13 cellular contexts compared by ENCODE assay signal in the genomic region with DNA sequence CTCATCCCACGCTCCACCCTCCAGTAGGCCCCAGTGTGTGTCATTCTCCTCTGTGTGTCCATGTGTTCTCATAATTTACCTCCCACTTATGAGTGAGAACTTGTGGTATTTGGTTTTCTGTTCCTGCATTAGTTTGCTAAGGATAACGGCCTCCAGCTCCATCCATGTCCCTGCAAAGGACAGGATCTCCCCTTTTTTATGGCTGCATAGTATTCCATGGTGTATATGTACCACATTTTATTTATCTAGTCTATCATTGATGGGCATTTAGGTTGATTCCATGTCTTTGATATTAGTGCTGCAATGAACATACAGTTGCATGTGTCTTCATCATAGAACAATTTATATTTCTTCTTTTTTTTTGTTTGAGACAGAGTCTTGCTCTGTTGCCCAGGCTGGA. TPM values are rescaled to one million over a fixed set of nuclear protein-coding genes. Genes with fewer than 3 reads are reported as not detected.
"Had no signal": no experiment of that assay in that cellular context is flagged by ENCODE, and none has a peak within 500 bp of the region (broad histone marks: within the 10 kb centered on the region; RNA-seq: fewer than 3 reads in every experiment).

No MANE protein-coding gene starts in this region.

RNA-seq across cellular contexts. Expression of a gene that starts 24.1 kb away (rescaled TPM):
- total RNA-seq: activated naive CD4-positive, alpha-beta T cell treated with anti-CD3 and anti-CD28 coated beads for 36 hours; activated naive CD4-positive, alpha-beta T cell treated with anti-CD3 and anti-CD28 coated beads, Interleukin-2, amount 50 U/mL, for 72 hours; activated naive CD8-positive, alpha-beta T cell treated with anti-CD3 and anti-CD28 coated beads for 36 hours; activated T-cell treated with anti-CD3 and anti-CD28 coated beads, Interleukin-2, amount 50 U/mL, for 4 hours; activated T-helper 1 cell treated with anti-CD3 and anti-CD28 coated beads, Interleukin-12 subunit alpha, Interleukin-12 subunit beta, Interleukin-2, Interleukin-4 antibody, amounts not matched to agents 30 ng/mL and 10 ng/mL and 1 ng/mL, durations not matched to agents 14 hours and 24 hours and 36 hours; activated T-helper 17 cell treated with anti-CD3 and anti-CD28 coated beads, Interleukin-2, amount 50 U/mL, for 72 hours; activated T-helper 2 cell treated with anti-CD3 and anti-CD28 coated beads, Interferon-gamma antibody, Interleukin-2, Interleukin-4, amounts not matched to agents 10 μg/mL and 5 μg/mL and 100 μg/mL, durations not matched to agents 14 hours and 24 hours and 36 hours; body of pancreas; breast epithelium; bronchial epithelial cell; cardiac septum; chondrocyte had no signal
- polyA plus RNA-seq: aorta had no signal
